25 cellular contexts compared by ENCODE assay signal in genomic region chr3:77562089-77562488, GRCh38.
"Had no signal": no experiment of that assay in that cellular context is flagged by ENCODE, and none has a peak within 500 bp of the region (broad histone marks: within the 10 kb centered on the region; RNA-seq: fewer than 3 reads in every experiment).

No MANE protein-coding gene starts in this region.

- H3K27me3 ChIP-seq: colonic mucosa, foreskin keratinocyte, gastroesophageal sphincter, heart right ventricle, neutrophil, pancreas, right lobe of liver, tibial nerve, upper lobe of left lung had no signal

- H3K36me3 ChIP-seq: colonic mucosa, gastroesophageal sphincter, heart right ventricle, neutrophil, pancreas, right lobe of liver, thoracic aorta, tibial nerve, upper lobe of left lung had no signal

- H3K4me1 ChIP-seq: colonic mucosa, foreskin keratinocyte, gastroesophageal sphincter, heart right ventricle, pancreas, right lobe of liver, tibial nerve, upper lobe of left lung had no signal

- ATAC-seq: foreskin keratinocyte; gastroesophageal sphincter; heart right ventricle; left lobe of liver; mucosa of descending colon; natural killer cell treated with Interleukin-12 subunit alpha and Interleukin-12 subunit beta and Interleukin-15 and Interleukin-18, amount 100 ng/mL, for 72 hours; pancreas; right lobe of liver; stimulated activated naive B cell treated with anti-CD40 and anti-IgM and Interleukin-4, amounts not matched to agents 10 μg/mL and 1 μg/mL and 100 μg/mL, for 72 hours had no signal

- H3K9me3 ChIP-seq: colonic mucosa, gastroesophageal sphincter, heart right ventricle, mucosa of descending colon, neutrophil, pancreas, right lobe of liver, thoracic aorta, tibial nerve, upper lobe of left lung had no signal

- DNase-seq: colonic mucosa; dermis blood vessel endothelial cell; effector memory CD4-positive, alpha-beta T cell; erythroblast; foreskin keratinocyte; glutamatergic neuron; heart right ventricle; hippocampal formation; islet precursor cell; mucosa of descending colon; naive B cell; pancreas; right lobe of liver; small intestine; stimulated activated CD4-positive, alpha-beta T cell treated with anti-CD3 and anti-CD28 coated beads, Interleukin-15, amount 100 ng/mL, for 24 hours; stimulated activated CD4-positive, alpha-beta T cell treated with anti-CD3 and anti-CD28 coated beads, Interleukin-2, amount 100 ng/mL, for 48 hours; stimulated activated naive B cell treated with anti-CD40 and anti-IgM and Interleukin-4, amounts not matched to agents 10 μg/mL and 1 μg/mL and 100 μg/mL, for 72 hours; upper lobe of left lung had no signal

- H3K27ac ChIP-seq: colonic mucosa, foreskin keratinocyte, gastroesophageal sphincter, heart right ventricle, neutrophil, pancreas, right lobe of liver, thoracic aorta, tibial nerve, upper lobe of left lung had no signal

- H3K4me3 ChIP-seq: colonic mucosa, gastroesophageal sphincter, heart right ventricle, lung, mucosa of descending colon, pancreas, right lobe of liver, thoracic aorta, tibial nerve, upper lobe of left lung had no signal
